Comparison of ENCODE assay signal across 1 cellular context in the genomic region with DNA sequence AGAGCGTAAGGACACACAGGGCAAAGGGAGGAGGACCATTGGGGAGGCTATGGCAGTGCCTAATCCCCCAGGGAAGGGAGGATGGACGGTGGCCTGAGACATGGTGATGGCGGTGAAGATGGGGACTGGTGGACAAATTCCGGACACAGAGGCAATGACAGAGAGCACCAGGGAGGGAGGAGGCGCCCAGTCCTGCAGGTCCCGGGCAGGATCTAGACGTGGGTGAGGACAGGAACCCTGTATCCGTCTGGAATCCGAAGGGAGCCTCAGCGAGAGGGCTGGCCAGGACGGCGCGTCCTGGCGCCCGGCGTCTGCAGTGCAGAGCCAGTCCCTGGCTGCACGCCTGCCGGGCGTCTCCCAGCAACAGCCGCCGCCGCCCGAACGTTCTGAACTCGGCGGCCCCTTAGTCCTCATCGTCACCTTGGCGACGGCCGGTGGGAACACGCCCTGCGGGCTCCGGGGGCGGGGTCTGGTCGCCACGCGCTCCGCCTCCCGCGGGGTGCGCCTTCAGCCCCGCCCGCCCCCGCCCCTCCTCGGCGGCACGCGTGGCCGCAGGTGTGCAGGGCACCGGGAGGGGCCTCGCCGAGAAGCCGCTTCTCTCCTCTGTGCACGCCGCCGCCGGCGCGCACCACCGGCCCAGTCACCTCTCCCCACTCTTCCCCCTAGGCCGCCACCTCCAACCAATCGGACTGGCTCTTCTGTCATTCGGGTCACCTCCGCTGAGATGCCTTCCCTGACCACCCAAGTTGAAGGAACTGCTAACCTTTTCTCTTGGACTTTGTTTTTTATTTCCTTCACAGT.
TF ChIP-seq lines count a peak whose summit lies in the region.

No MANE protein-coding gene starts in this region.

TF ChIP-seq in HepG2, 621 proteins besides CTCF, POLR2A, EP300 and RAD21 (continued from another document and continues in another):
- TF ChIP-seq, protein P1, sequence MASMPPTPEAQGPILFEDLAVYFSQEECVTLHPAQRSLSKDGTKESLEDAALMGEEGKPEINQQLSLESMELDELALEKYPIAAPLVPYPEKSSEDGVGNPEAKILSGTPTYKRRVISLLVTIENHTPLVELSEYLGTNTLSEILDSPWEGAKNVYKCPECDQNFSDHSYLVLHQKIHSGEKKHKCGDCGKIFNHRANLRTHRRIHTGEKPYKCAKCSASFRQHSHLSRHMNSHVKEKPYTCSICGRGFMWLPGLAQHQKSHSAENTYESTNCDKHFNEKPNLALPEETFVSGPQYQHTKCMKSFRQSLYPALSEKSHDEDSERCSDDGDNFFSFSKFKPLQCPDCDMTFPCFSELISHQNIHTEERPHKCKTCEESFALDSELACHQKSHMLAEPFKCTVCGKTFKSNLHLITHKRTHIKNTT (CRISPR knock-in tag; IDR thresholded peaks at IDR 0.05), result no peak
- TF ChIP-seq NR3C1 (CRISPR knock-in tag; IDR thresholded peaks at IDR 0.05) (no peak), CAMTA2 (CRISPR knock-in tag; IDR thresholded peaks at IDR 0.05; ENCODE audit: borderline replicate concordance) (no peak), PITX1 (CRISPR knock-in tag; IDR thresholded peaks at IDR 0.05) (no peak), ZNF251 (CRISPR knock-in tag; IDR thresholded peaks at IDR 0.05) (no peak), MEIS2 (CRISPR knock-in tag; IDR thresholded peaks at IDR 0.05) (no peak), GATA4 (IDR thresholded peaks at IDR 0.05; ENCODE audit: borderline replicate concordance, low read depth) (no peak), ETV5 (CRISPR knock-in tag; IDR thresholded peaks at IDR 0.05; ENCODE audit: borderline replicate concordance) (no peak), PHF21A (CRISPR knock-in tag; IDR thresholded peaks at IDR 0.05) (no peak), JUND (CRISPR knock-in tag; IDR thresholded peaks at IDR 0.05) (no peak), ZBTB21 (CRISPR knock-in tag; IDR thresholded peaks at IDR 0.05) (no peak), ELF1 (CRISPR knock-in tag; IDR thresholded peaks at IDR 0.05) (no peak), ZNF549 (CRISPR knock-in tag; IDR thresholded peaks at IDR 0.05) (no peak), NFYC (CRISPR knock-in tag; IDR thresholded peaks at IDR 0.05) (no peak), TBP (CRISPR knock-in tag; IDR thresholded peaks at IDR 0.05) (no peak), KLF6 (CRISPR knock-in tag; IDR thresholded peaks at IDR 0.05) (no peak), ZNF670 (CRISPR knock-in tag; IDR thresholded peaks at IDR 0.05; ENCODE audit: borderline replicate concordance) (no peak), ZFAT (CRISPR knock-in tag; conservative IDR thresholded peaks at IDR 0.05) (no peak), KDM3A (CRISPR knock-in tag; IDR thresholded peaks at IDR 0.05; ENCODE audit: low read depth) (no peak), HDAC1 (CRISPR knock-in tag; IDR thresholded peaks at IDR 0.05) (peak; percentile 66; the same call in 1 of the 2 replicates), SOX5 (CRISPR knock-in tag; IDR thresholded peaks at IDR 0.05; ENCODE audit: borderline replicate concordance) (no peak), ZNF766 (CRISPR knock-in tag; IDR thresholded peaks at IDR 0.05; ENCODE audit: borderline replicate concordance) (no peak), ZNF136 (CRISPR knock-in tag; IDR thresholded peaks at IDR 0.05; ENCODE audit: low read depth) (no peak), THAP11 (CRISPR knock-in tag; IDR thresholded peaks at IDR 0.05) (no peak), EEA1 (CRISPR knock-in tag; IDR thresholded peaks at IDR 0.05; ENCODE audit: borderline replicate concordance) (no peak), ZNF235 (CRISPR knock-in tag; IDR thresholded peaks at IDR 0.05; ENCODE audit: borderline replicate concordance) (0 out of 2 replicates have a peak, but pooled peaks have one; percentile 33), NCOA5 (CRISPR knock-in tag; IDR thresholded peaks at IDR 0.05) (no peak), SIX1 (CRISPR knock-in tag; IDR thresholded peaks at IDR 0.05; ENCODE audit: borderline replicate concordance) (no peak), POLR2AphosphoS2 (IDR thresholded peaks at IDR 0.05; ENCODE audit: low read depth, low read length) (no peak), U2AF2 (IDR thresholded peaks at IDR 0.05; ENCODE audit: low read depth, low read length) (no peak), PCBP1 (IDR thresholded peaks at IDR 0.05; ENCODE audit: borderline replicate concordance, low read depth, low read length) (no peak), ZNF432 (CRISPR knock-in tag; IDR thresholded peaks at IDR 0.05; ENCODE audit: borderline replicate concordance) (no peak), ERF (CRISPR knock-in tag; IDR thresholded peaks at IDR 0.05) (no peak), KDM5A (IDR thresholded peaks at IDR 0.05; ENCODE audit: borderline replicate concordance, low read length) (no peak), XRCC5 (optimal IDR thresholded peaks at IDR 0.05; ENCODE audit: low read length) (peak; percentile 16), RFXAP (CRISPR knock-in tag; IDR thresholded peaks at IDR 0.05; ENCODE audit: borderline replicate concordance) (no peak), ZBTB42 (CRISPR knock-in tag; IDR thresholded peaks at IDR 0.05) (no peak), PPARG (CRISPR knock-in tag; conservative IDR thresholded peaks at IDR 0.05) (no peak)
- TF ChIP-seq, protein P2, sequence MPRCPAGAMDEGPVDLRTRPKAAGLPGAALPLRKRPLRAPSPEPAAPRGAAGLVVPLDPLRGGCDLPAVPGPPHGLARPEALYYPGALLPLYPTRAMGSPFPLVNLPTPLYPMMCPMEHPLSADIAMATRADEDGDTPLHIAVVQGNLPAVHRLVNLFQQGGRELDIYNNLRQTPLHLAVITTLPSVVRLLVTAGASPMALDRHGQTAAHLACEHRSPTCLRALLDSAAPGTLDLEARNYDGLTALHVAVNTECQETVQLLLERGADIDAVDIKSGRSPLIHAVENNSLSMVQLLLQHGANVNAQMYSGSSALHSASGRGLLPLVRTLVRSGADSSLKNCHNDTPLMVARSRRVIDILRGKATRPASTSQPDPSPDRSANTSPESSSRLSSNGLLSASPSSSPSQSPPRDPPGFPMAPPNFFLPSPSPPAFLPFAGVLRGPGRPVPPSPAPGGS (CRISPR knock-in tag; IDR thresholded peaks at IDR 0.05), result no peak
- TF ChIP-seq, protein P3, sequence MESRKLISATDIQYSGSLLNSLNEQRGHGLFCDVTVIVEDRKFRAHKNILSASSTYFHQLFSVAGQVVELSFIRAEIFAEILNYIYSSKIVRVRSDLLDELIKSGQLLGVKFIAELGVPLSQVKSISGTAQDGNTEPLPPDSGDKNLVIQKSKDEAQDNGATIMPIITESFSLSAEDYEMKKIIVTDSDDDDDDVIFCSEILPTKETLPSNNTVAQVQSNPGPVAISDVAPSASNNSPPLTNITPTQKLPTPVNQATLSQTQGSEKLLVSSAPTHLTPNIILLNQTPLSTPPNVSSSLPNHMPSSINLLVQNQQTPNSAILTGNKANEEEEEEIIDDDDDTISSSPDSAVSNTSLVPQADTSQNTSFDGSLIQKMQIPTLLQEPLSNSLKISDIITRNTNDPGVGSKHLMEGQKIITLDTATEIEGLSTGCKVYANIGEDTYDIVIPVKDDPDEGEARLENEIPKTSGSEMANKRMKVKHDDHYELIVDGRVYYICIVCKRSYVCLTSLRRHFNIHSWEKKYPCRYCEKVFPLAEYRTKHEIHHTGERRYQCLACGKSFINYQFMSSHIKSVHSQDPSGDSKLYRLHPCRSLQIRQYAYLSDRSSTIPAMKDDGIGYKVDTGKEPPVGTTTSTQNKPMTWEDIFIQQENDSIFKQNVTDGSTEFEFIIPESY (CRISPR knock-in tag; IDR thresholded peaks at IDR 0.05), result no peak
- TF ChIP-seq, protein P4, sequence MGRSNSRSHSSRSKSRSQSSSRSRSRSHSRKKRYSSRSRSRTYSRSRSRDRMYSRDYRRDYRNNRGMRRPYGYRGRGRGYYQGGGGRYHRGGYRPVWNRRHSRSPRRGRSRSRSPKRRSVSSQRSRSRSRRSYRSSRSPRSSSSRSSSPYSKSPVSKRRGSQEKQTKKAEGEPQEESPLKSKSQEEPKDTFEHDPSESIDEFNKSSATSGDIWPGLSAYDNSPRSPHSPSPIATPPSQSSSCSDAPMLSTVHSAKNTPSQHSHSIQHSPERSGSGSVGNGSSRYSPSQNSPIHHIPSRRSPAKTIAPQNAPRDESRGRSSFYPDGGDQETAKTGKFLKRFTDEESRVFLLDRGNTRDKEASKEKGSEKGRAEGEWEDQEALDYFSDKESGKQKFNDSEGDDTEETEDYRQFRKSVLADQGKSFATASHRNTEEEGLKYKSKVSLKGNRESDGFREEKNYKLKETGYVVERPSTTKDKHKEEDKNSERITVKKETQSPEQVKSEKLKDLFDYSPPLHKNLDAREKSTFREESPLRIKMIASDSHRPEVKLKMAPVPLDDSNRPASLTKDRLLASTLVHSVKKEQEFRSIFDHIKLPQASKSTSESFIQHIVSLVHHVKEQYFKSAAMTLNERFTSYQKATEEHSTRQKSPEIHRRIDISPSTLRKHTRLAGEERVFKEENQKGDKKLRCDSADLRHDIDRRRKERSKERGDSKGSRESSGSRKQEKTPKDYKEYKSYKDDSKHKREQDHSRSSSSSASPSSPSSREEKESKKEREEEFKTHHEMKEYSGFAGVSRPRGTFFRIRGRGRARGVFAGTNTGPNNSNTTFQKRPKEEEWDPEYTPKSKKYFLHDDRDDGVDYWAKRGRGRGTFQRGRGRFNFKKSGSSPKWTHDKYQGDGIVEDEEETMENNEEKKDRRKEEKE (IDR thresholded peaks at IDR 0.05), result no peak
- TF ChIP-seq, protein P5, sequence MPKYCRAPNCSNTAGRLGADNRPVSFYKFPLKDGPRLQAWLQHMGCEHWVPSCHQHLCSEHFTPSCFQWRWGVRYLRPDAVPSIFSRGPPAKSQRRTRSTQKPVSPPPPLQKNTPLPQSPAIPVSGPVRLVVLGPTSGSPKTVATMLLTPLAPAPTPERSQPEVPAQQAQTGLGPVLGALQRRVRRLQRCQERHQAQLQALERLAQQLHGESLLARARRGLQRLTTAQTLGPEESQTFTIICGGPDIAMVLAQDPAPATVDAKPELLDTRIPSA (CRISPR knock-in tag; IDR thresholded peaks at IDR 0.05; ENCODE audit: borderline replicate concordance), result no peak
- TF ChIP-seq, protein P6, sequence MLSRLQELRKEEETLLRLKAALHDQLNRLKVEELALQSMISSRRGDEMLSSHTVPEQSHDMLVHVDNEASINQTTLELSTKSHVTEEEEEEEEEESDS (CRISPR knock-in tag; IDR thresholded peaks at IDR 0.05; ENCODE audit: borderline replicate concordance), result no peak
- TF ChIP-seq, protein P7, sequence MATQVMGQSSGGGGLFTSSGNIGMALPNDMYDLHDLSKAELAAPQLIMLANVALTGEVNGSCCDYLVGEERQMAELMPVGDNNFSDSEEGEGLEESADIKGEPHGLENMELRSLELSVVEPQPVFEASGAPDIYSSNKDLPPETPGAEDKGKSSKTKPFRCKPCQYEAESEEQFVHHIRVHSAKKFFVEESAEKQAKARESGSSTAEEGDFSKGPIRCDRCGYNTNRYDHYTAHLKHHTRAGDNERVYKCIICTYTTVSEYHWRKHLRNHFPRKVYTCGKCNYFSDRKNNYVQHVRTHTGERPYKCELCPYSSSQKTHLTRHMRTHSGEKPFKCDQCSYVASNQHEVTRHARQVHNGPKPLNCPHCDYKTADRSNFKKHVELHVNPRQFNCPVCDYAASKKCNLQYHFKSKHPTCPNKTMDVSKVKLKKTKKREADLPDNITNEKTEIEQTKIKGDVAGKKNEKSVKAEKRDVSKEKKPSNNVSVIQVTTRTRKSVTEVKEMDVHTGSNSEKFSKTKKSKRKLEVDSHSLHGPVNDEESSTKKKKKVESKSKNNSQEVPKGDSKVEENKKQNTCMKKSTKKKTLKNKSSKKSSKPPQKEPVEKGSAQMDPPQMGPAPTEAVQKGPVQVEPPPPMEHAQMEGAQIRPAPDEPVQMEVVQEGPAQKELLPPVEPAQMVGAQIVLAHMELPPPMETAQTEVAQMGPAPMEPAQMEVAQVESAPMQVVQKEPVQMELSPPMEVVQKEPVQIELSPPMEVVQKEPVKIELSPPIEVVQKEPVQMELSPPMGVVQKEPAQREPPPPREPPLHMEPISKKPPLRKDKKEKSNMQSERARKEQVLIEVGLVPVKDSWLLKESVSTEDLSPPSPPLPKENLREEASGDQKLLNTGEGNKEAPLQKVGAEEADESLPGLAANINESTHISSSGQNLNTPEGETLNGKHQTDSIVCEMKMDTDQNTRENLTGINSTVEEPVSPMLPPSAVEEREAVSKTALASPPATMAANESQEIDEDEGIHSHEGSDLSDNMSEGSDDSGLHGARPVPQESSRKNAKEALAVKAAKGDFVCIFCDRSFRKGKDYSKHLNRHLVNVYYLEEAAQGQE (IDR thresholded peaks at IDR 0.05; ENCODE audit: borderline replicate concordance in 1 of 2, low read depth in 1 of 2, low read length in 2 of 2), result no peak
- TF ChIP-seq, protein P8, sequence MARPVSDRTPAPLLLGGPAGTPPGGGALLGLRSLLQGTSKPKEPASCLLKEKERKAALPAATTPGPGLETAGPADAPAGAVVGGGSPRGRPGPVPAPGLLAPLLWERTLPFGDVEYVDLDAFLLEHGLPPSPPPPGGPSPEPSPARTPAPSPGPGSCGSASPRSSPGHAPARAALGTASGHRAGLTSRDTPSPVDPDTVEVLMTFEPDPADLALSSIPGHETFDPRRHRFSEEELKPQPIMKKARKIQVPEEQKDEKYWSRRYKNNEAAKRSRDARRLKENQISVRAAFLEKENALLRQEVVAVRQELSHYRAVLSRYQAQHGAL (CRISPR knock-in tag; IDR thresholded peaks at IDR 0.05; ENCODE audit: not compliant biosample characterization), result no peak
- TF ChIP-seq, protein P9, sequence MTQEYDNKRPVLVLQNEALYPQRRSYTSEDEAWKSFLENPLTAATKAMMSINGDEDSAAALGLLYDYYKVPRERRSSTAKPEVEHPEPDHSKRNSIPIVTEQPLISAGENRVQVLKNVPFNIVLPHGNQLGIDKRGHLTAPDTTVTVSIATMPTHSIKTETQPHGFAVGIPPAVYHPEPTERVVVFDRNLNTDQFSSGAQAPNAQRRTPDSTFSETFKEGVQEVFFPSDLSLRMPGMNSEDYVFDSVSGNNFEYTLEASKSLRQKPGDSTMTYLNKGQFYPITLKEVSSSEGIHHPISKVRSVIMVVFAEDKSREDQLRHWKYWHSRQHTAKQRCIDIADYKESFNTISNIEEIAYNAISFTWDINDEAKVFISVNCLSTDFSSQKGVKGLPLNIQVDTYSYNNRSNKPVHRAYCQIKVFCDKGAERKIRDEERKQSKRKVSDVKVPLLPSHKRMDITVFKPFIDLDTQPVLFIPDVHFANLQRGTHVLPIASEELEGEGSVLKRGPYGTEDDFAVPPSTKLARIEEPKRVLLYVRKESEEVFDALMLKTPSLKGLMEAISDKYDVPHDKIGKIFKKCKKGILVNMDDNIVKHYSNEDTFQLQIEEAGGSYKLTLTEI (CRISPR knock-in tag; conservative IDR thresholded peaks at IDR 0.05), result no peak
- TF ChIP-seq, protein P10, sequence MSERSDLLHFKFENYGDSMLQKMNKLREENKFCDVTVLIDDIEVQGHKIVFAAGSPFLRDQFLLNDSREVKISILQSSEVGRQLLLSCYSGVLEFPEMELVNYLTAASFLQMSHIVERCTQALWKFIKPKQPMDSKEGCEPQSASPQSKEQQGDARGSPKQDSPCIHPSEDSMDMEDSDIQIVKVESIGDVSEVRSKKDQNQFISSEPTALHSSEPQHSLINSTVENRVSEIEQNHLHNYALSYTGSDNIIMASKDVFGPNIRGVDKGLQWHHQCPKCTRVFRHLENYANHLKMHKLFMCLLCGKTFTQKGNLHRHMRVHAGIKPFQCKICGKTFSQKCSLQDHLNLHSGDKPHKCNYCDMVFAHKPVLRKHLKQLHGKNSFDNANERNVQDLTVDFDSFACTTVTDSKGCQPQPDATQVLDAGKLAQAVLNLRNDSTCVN (CRISPR knock-in tag; IDR thresholded peaks at IDR 0.05; ENCODE audit: borderline replicate concordance), result no peak
- TF ChIP-seq, protein P11, sequence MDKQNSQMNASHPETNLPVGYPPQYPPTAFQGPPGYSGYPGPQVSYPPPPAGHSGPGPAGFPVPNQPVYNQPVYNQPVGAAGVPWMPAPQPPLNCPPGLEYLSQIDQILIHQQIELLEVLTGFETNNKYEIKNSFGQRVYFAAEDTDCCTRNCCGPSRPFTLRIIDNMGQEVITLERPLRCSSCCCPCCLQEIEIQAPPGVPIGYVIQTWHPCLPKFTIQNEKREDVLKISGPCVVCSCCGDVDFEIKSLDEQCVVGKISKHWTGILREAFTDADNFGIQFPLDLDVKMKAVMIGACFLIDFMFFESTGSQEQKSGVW (CRISPR knock-in tag; IDR thresholded peaks at IDR 0.05; ENCODE audit: borderline replicate concordance), result no peak
